9 cellular contexts compared by ENCODE assay signal in the genomic region with DNA sequence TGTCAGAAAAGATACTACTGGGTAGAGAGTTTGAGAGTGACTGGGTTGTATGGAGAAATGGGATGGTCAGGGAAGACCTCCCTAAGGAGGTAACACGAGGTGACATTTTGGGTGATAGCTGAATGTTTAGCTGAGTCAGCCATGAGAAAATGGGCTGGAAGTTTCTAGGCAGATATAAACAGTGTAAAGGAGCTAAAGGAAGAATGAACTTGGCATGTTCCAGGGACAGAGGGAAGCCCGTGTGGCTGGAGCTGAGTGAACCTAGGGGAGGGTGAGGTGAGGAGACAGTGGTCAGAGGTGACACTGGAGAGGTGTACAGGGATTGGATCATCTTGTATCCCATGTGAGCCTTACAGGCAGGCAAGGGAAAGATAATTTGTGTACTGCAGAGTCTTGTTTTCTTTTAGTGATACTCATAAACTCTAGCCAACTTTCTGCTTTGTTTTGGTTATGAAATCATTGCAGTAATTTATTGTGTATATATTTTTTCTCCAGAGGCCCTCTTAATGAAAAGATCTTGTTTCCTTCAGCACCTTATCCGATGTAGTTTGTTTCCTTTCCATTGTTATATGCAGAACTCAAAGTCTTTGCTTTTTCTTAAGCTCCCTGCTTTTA. TPM values are rescaled to one million over a fixed set of nuclear protein-coding genes. Genes with fewer than 3 reads are reported as not detected.
A peak's percentile ranks its signal among the peaks of the same experiment; 100 is the strongest.
DNase-seq lines count a peak whose midpoint lies in the region; ATAC-seq, FAIRE-seq and TF ChIP-seq lines count a peak whose summit lies in the region.
"Had no signal": no experiment of that assay in that cellular context is flagged by ENCODE, and none has a peak within 500 bp of the region (broad histone marks: within the 10 kb centered on the region; RNA-seq: fewer than 3 reads in every experiment).

No MANE protein-coding gene starts in this region.

- H3K9me3 ChIP-seq in HepG2 (ENCODE audit: low read length) (no peaks in the 10 kb centered on the region), right lobe of liver (no peaks in the 10 kb centered on the region), astrocyte (ENCODE audit: insufficient read depth, low read depth, low read length) (no peaks in the 10 kb centered on the region), mesenchymal stem cell (ENCODE audit: control insufficient read depth, low read length) (no peaks in the 10 kb centered on the region), WERI-Rb-1 (ENCODE audit: severe bottlenecking) (no peaks in the 10 kb centered on the region)

- H3K79me2 ChIP-seq in HepG2 (ENCODE audit: insufficient read depth, low read length) (peaks cover 22% of the 10 kb centered on the region), astrocyte (ENCODE audit: insufficient read depth, low read length) (peaks cover 65% of the 10 kb centered on the region)

- no peak overlapping the region for H2AK5ac ChIP-seq in mesenchymal stem cell (ENCODE audit: low read length, severe bottlenecking)

- peaks cover 18% of the 10 kb centered on the region for H3K4me1 ChIP-seq in HepG2 (ENCODE audit: insufficient read depth, low read length)
- H3K4me1 ChIP-seq in right lobe of liver, result no peaks in the 10 kb centered on the region
- H3K4me1 ChIP-seq in astrocyte (ENCODE audit: insufficient read depth, low read length), result peaks cover 18% of the 10 kb centered on the region
- H3K4me1 ChIP-seq in mesenchymal stem cell (ENCODE audit: control insufficient read depth, insufficient read depth, low read depth, low read length), result peaks cover 2% of the 10 kb centered on the region

- peaks cover 3% of the 10 kb centered on the region for H3K79me1 ChIP-seq in mesenchymal stem cell (replicated peaks; ENCODE audit: low read length, poor library complexity, severe bottlenecking)

- H4K20me1 ChIP-seq in HepG2 (ENCODE audit: insufficient read depth, low read length) (no peaks in the 10 kb centered on the region), astrocyte (ENCODE audit: insufficient read depth, low read length) (peaks cover 32% of the 10 kb centered on the region)

- no peak overlapping the region for H3K4me3 ChIP-seq in HepG2 (replicated peaks in 1 of 3; ENCODE audit: insufficient read depth in 1 of 3, low read depth in 2 of 3, low read length in 3 of 3)
- no peak overlapping the region for H3K4me3 ChIP-seq in right lobe of liver
- peak overlapping the region; percentile 89 for H3K4me3 ChIP-seq in astrocyte (ENCODE audit: insufficient read depth, low read depth, low read length)
- peak overlapping the region in 1 of 2 experiments; percentile 95 for H3K4me3 ChIP-seq in mesenchymal stem cell (ENCODE audit: insufficient read depth in 1 of 2, low read depth in 1 of 2, low read length in 2 of 2)
- no peak overlapping the region for H3K4me3 ChIP-seq in WERI-Rb-1 (ENCODE audit: low read depth, low read length)

- TF ChIP-seq POLR2A in HepG2 (IDR thresholded peaks at IDR 0.05; ENCODE audit: insufficient read depth in 1 of 2, low read depth in 2 of 2, low read length in 2 of 2) (no peak), right lobe of liver (IDR thresholded peaks at IDR 0.05) (no peak)

- peak overlapping the region; percentile 62 for H3K27ac Mint-ChIP-seq in astrocyte (ENCODE audit: unreplicated experiment)

- H3K4ac ChIP-seq in mesenchymal stem cell (ENCODE audit: low read depth in 1 of 2, low read length in 2 of 2), result no peak overlapping the region

- H3K36me3 ChIP-seq in HepG2 (replicated peaks in 1 of 2; ENCODE audit: control insufficient read depth in 1 of 2, insufficient read depth in 2 of 2, low read length in 2 of 2) (no peaks in the 10 kb centered on the region), right lobe of liver (no peaks in the 10 kb centered on the region), astrocyte (ENCODE audit: insufficient read depth, low read length) (no peaks in the 10 kb centered on the region), mesenchymal stem cell (ENCODE audit: control insufficient read depth in 1 of 2, insufficient read depth in 2 of 2, low read depth in 1 of 2, low read length in 2 of 2) (peaks cover 0 to 6% of the 10 kb centered on the region in 2 experiments), WERI-Rb-1 (peaks cover 5% of the 10 kb centered on the region)

- DNase-seq in HepG2 (ENCODE audit: low spot score) (no peak), right lobe of liver (no peak), astrocyte (ENCODE audit: low read depth) (no peak), mesenchymal stem cell (peak; percentile 48), WERI-Rb-1 (no peak), NCI-H146 treated with DMSO at 0.1 percent for 48 hours (lab: John Stamatoyannopoulos, UW; ENCODE audit: unreplicated experiment) (no peak)

- in situ Hi-C loops in HepG2 (cut with HindIII; ENCODE audit: extremely low pct_ligation_motif_present, low pct_unique_long_range_greater_than_20kb), result no loop called here

- intact Hi-C loops in HepG2 (cut with micrococcal nuclease; ENCODE audit: unreplicated experiment) (loop anchor here (2.0 to 5.0 kb wide), 2 partner anchors 17 to 263 kb away; partner anchors contain the start of gene SFRP4), right lobe of liver (cut with DNase I) (loop anchor here in 1 of 2 donors (5.0 kb wide), 1 partner anchor 37 kb away; no protein-coding TSS in a partner anchor)

- peaks cover 22% of the 10 kb centered on the region for H3K4me1 Mint-ChIP-seq in astrocyte (ENCODE audit: low read depth, unreplicated experiment)

- no TSS peak for BruUV-seq in HepG2 (replicated peaks; lab: Mats Ljungman, UMichigan)

- no peak overlapping the region for H3K14ac ChIP-seq in mesenchymal stem cell (ENCODE audit: low read length in 2 of 2)

- no peak for TF ChIP-seq RAD21 in HepG2 (CRISPR knock-in tag; IDR thresholded peaks at IDR 0.05)

- TF ChIP-seq EP300 in HepG2 (IDR thresholded peaks at IDR 0.05; ENCODE audit: low read depth in 2 of 2, low read length in 2 of 2) (no peak), HepG2 (CRISPR knock-in tag; IDR thresholded peaks at IDR 0.05; ENCODE audit: borderline replicate concordance) (no peak)

- no peak overlapping the region for H3K23ac ChIP-seq in mesenchymal stem cell (ENCODE audit: low read length in 2 of 2)

- no peak for ATAC-seq in HepG2
- no peak for ATAC-seq in right lobe of liver
- no peak for ATAC-seq in HG03469 (IDR thresholded peaks at IDR 0.05; ENCODE audit: unreplicated experiment)
- ATAC-seq in HG03442 (IDR thresholded peaks at IDR 0.05; ENCODE audit: unreplicated experiment), result no peak

- no peaks in the 10 kb centered on the region; a peak in 1 of 5 replicates for H3K27me3 ChIP-seq in HepG2 (ENCODE audit: control insufficient read depth in 1 of 2, insufficient read depth in 2 of 2, low read length in 2 of 2)
- no peaks in the 10 kb centered on the region for H3K27me3 ChIP-seq in right lobe of liver
- no peaks in the 10 kb centered on the region for H3K27me3 ChIP-seq in astrocyte (ENCODE audit: insufficient read depth, low read length)
- no peaks in the 10 kb centered on the region for H3K27me3 ChIP-seq in mesenchymal stem cell (ENCODE audit: control insufficient read depth in 1 of 2, insufficient read depth in 1 of 2, low read length in 2 of 2)
- no peaks in the 10 kb centered on the region for H3K27me3 ChIP-seq in WERI-Rb-1 (ENCODE audit: insufficient read depth, low read depth, severe bottlenecking)

- no peak overlapping the region for H4K8ac ChIP-seq in mesenchymal stem cell (ENCODE audit: low read length)

- FAIRE-seq in HepG2 (lab: Jason Lieb, UNC) (no peak), astrocyte (lab: Jason Lieb, UNC) (no peak)
- FAIRE-seq: G401.6 had no signal

- CTCF ChIA-PET in HepG2 (lab: Yijun Ruan, JAX; ENCODE audit: low intra/inter-chr PET ratio, low total read pairs), result no interaction called here

- H3K4me2 ChIP-seq in HepG2 (ENCODE audit: low read depth, low read length), result peak overlapping the region; percentile 68
- H3K4me2 ChIP-seq in astrocyte (ENCODE audit: low read length), result peak overlapping the region; percentile 87
- peak overlapping the region; percentile 4 for H3K4me2 ChIP-seq in mesenchymal stem cell (ENCODE audit: low read length, poor library complexity, severe bottlenecking)

- peaks cover 4% of the 10 kb centered on the region for H3K36me3 Mint-ChIP-seq in astrocyte (ENCODE audit: low read depth, unreplicated experiment)

- H3K27me3 Mint-ChIP-seq in astrocyte (ENCODE audit: low read depth, unreplicated experiment), result no peaks in the 10 kb centered on the region

- H4K91ac ChIP-seq in mesenchymal stem cell (ENCODE audit: low read length), result no peak overlapping the region

- H3K9me3 Mint-ChIP-seq in astrocyte (ENCODE audit: unreplicated experiment), result no peaks in the 10 kb centered on the region

- no peak overlapping the region for H2BK15ac ChIP-seq in mesenchymal stem cell (ENCODE audit: low read depth, poor library complexity, severe bottlenecking)

- H3K27ac ChIP-seq in HepG2 (ENCODE audit: extremely low read length, insufficient read depth, low read length) (no peak overlapping the region), right lobe of liver (no peak overlapping the region), astrocyte (ENCODE audit: low read depth, low read length) (peak overlapping the region; percentile 94), mesenchymal stem cell (ENCODE audit: low read length, poor library complexity, severe bottlenecking) (no peak overlapping the region), WERI-Rb-1 (no peak overlapping the region)

- no peak overlapping the region for H2BK12ac ChIP-seq in mesenchymal stem cell (ENCODE audit: low read length in 2 of 2)

- TF ChIP-seq CTCF in HepG2 (CRISPR knock-in tag; IDR thresholded peaks at IDR 0.05), result no peak
- TF ChIP-seq CTCF in right lobe of liver (IDR thresholded peaks at IDR 0.05), result no peak
- TF ChIP-seq CTCF in astrocyte (IDR thresholded peaks at IDR 0.05; ENCODE audit: insufficient read depth, low read depth, low read length), result no peak
- TF ChIP-seq CTCF in WERI-Rb-1 (IDR thresholded peaks at IDR 0.05; ENCODE audit: low read depth, low read length), result no peak

- peak overlapping the region; percentile 97 for H3K4me3 Mint-ChIP-seq in astrocyte (ENCODE audit: unreplicated experiment)

- no peak overlapping the region for H2BK120ac ChIP-seq in mesenchymal stem cell (ENCODE audit: low read depth, low read length)

- no peak overlapping the region for H3K18ac ChIP-seq in mesenchymal stem cell (ENCODE audit: low read depth in 1 of 2, low read length in 2 of 2)

- POLR2A ChIA-PET in HepG2 (lab: Yijun Ruan, JAX), result no interaction called here

- no peak overlapping the region for H3K9ac ChIP-seq in HepG2 (ENCODE audit: insufficient read depth, low read depth, low read length)
- peak overlapping the region; percentile 95 for H3K9ac ChIP-seq in astrocyte (ENCODE audit: low read length)
- H3K9ac ChIP-seq in mesenchymal stem cell (ENCODE audit: low read length), result peak overlapping the region; percentile 96

- H2BK5ac ChIP-seq in mesenchymal stem cell (ENCODE audit: low read depth, low read length, poor library complexity, severe bottlenecking), result no peak overlapping the region

- H2AFZ ChIP-seq in HepG2 (ENCODE audit: low read length), result no peak overlapping the region
- H2AFZ ChIP-seq in astrocyte (ENCODE audit: low read depth, low read length), result no peak overlapping the region
- no peak overlapping the region for H2AFZ ChIP-seq in mesenchymal stem cell (ENCODE audit: low read depth, low read length)

- 82% methylated on average over 3 of the region's 3 CpGs for WGBS in HepG2 (ENCODE audit: low lambda C conversion rate)
- WGBS in right lobe of liver (ENCODE audit: insufficient coverage, low coverage, low lambda C conversion rate, missing lambda C conversion rate), result 41% methylated on average over 3 of the region's 3 CpGs
- WGBS in mesenchymal stem cell, result 53% methylated on average over 3 of the region's 3 CpGs

RNA-seq across cellular contexts. Expression of gene STARD3NL, which starts 1.8 kb away (rescaled TPM):
- total RNA-seq in HepG2 (2016; rRNA removed; fragmentation: Illumina TruSeq; extraction: Trizol) (38.2 and 42.3 TPM in 2 replicates), right lobe of liver (10 to 100 TPM in 3 of 6 experiments, 1 to 10 TPM in 3; 5.8 to 14.3 (median 9.6) TPM), astrocyte (84.0 and 85.8 TPM in 2 replicates)
- 87.5 and 103 TPM in 2 replicates for total RNA-seq in HepG2 (2016; cell fraction: cytosol; rRNA removed; fragmentation: Illumina TruSeq; extraction: Trizol; ENCODE audit: low read depth)
- 39.9 and 44.0 TPM in 2 replicates for total RNA-seq in HepG2 (2016; cell fraction: insoluble cytoplasmic fraction; rRNA removed; fragmentation: Illumina TruSeq; extraction: Trizol)
- 116 and 126 TPM in 2 replicates for total RNA-seq in HepG2 (2016; cell fraction: membrane; rRNA removed; fragmentation: Illumina TruSeq; extraction: Trizol)
- total RNA-seq in HepG2 (2016; cell fraction: nucleus; rRNA removed; fragmentation: Illumina TruSeq; extraction: Trizol), result 23.4 and 26.6 TPM in 2 replicates
- 30.0 and 37.3 TPM in 2 replicates for polyA plus RNA-seq in HepG2 (2011; rRNA removed)
- 23.6 and 30.4 TPM in 2 replicates for polyA plus RNA-seq in HepG2 (2011; cell fraction: cytosol; rRNA removed)
- 6.3 and 8.6 TPM in 2 replicates for polyA plus RNA-seq in HepG2 (2011; cell fraction: nucleus; rRNA removed)
- polyA plus RNA-seq in HepG2 (2012), result 25.5 and 25.9 TPM in 2 replicates
- 95.7 and 120 TPM in 2 replicates for polyA plus RNA-seq in HepG2 (2016; cell fraction: cytosol; fragmentation: Illumina TruSeq; extraction: Trizol; ENCODE audit: low read depth)
- polyA plus RNA-seq in HepG2 (2016; cell fraction: insoluble cytoplasmic fraction; fragmentation: Illumina TruSeq; extraction: Trizol; ENCODE audit: low read depth), result 36.5 and 40.5 TPM in 2 replicates
- polyA plus RNA-seq in HepG2 (2016; cell fraction: membrane; fragmentation: Illumina TruSeq; extraction: Trizol; ENCODE audit: low read depth), result 105 and 119 TPM in 2 replicates
- 29.8 and 34.2 TPM in 2 replicates for polyA plus RNA-seq in HepG2 (2016; cell fraction: nucleus; fragmentation: Illumina TruSeq; extraction: Trizol; ENCODE audit: insufficient read depth, low read depth)
- polyA minus RNA-seq in HepG2 (2011; rRNA and poly(A)+ RNA removed; ENCODE audit: low replicate concordance), result 4.3 and 10.2 TPM in 2 replicates
- polyA minus RNA-seq in HepG2 (2011; cell fraction: cytosol; rRNA and poly(A)+ RNA removed), result 14.2 and 17.9 TPM in 2 replicates
- polyA minus RNA-seq in HepG2 (2011; cell fraction: nucleus; rRNA and poly(A)+ RNA removed), result 12.2 and 19.9 TPM in 2 replicates
- 55.4 TPM for polyA plus RNA-seq in mesenchymal stem cell (2013, experiment 1 of 2)
- polyA plus RNA-seq in mesenchymal stem cell (2013, experiment 2 of 2), result 57.5 TPM

Comparison
In these comparisons a context has a peak if more than half of its experiments do, and no peak if none do; other contexts are left out.
1. H3K4me2 ChIP-seq: peak in every context shown above with its lines; median percentile 87 in astrocyte; 68 in HepG2; 4 in mesenchymal stem cell.